ENCODE assay signal across 8 cellular contexts in genomic region chr12:98644712-98645571, GRCh38. TPM values are rescaled to one million over a fixed set of nuclear protein-coding genes. Genes with fewer than 3 reads are reported as not detected.
DNase-seq lines count a peak whose midpoint lies in the region; ATAC-seq and TF ChIP-seq lines count a peak whose summit lies in the region.

TSS of gene APAF1 (plus strand) at chr12:98645290. CDS start at chr12:98648360, 3,070 bp downstream.
TSS of gene IKBIP (minus strand) at chr12:98644788. CDS start at chr12:98644701, 87 bp downstream.

- H3K4me3 Mint-ChIP-seq in CD4-positive, alpha-beta memory T cell, result peak within 1 kb of the TSS; percentile 97 to 99 (median 98)
- peak within 1 kb of the TSS; percentile 96 for H3K4me3 Mint-ChIP-seq in activated CD4-positive, alpha-beta memory T cell treated with anti-CD3 and anti-CD28 coated beads for 36 hours

- no peaks in the 10 kb centered on the region for H3K27me3 Mint-ChIP-seq in CD4-positive, alpha-beta memory T cell
- H3K27me3 Mint-ChIP-seq in activated CD4-positive, alpha-beta memory T cell treated with anti-CD3 and anti-CD28 coated beads for 36 hours, result no peaks in the 10 kb centered on the region

- H3K4me3 ChIP-seq in CD4-positive, alpha-beta memory T cell (ENCODE audit: low read length in 2 of 2), result peak within 1 kb of the TSS; percentile 92 to 93
- H3K4me3 ChIP-seq in dorsolateral prefrontal cortex (peak within 1 kb of the TSS; percentile 63 to 100 (median 95)), right lobe of liver (peak within 1 kb of the TSS; percentile 66 to 95 (median 76))

- H3K9me3 Mint-ChIP-seq in CD4-positive, alpha-beta memory T cell, result peaks cover 0 to 2% (median 0%) of the 10 kb centered on the region in 8 donors
- H3K9me3 Mint-ChIP-seq in activated CD4-positive, alpha-beta memory T cell treated with anti-CD3 and anti-CD28 coated beads for 36 hours, result no peaks in the 10 kb centered on the region

- H3K4me1 ChIP-seq in CD4-positive, alpha-beta memory T cell (ENCODE audit: insufficient read depth, low read length), result peaks cover 24% of the 10 kb centered on the region
- peaks cover 0 to 4% (median 0%) of the 10 kb centered on the region in 4 donors for H3K4me1 ChIP-seq in right lobe of liver

- CTCF ChIA-PET in CD4-positive, alpha-beta memory T cell (lab: Charles Lee; ENCODE audit: partially characterized antibody), result interaction anchor here (1.0 to 2.1 kb wide), 7 partner anchors 9 to 154 kb away, joined by 3 to 8 read pairs (median 3); partner anchors contain the start of gene SLC25A3
- CTCF ChIA-PET in activated CD4-positive, alpha-beta memory T cell treated with anti-CD3 and anti-CD28 coated beads for 36 hours (lab: Charles Lee), result interaction anchor here (1.2 to 1.6 kb wide), 4 partner anchors 52 to 154 kb away, joined by 3 to 12 read pairs (median 4); no protein-coding TSS in a partner anchor

- H3K36me3 ChIP-seq in CD4-positive, alpha-beta memory T cell (ENCODE audit: insufficient read depth, low read length), result peaks cover 12% of the 10 kb centered on the region
- H3K36me3 ChIP-seq in right lobe of liver, result peaks cover 0 to 15% (median 0%) of the 10 kb centered on the region in 4 donors

- peaks cover 7 to 24% of the 10 kb centered on the region in 2 donors for H3K36me3 Mint-ChIP-seq in CD4-positive, alpha-beta memory T cell
- peaks cover 17% of the 10 kb centered on the region for H3K36me3 Mint-ChIP-seq in activated CD4-positive, alpha-beta memory T cell treated with anti-CD3 and anti-CD28 coated beads for 36 hours

- peak within 1 kb of the TSS; percentile 82 to 97 (median 96) for H3K27ac Mint-ChIP-seq in CD4-positive, alpha-beta memory T cell
- H3K27ac Mint-ChIP-seq in activated CD4-positive, alpha-beta memory T cell treated with anti-CD3 and anti-CD28 coated beads for 36 hours, result peak within 1 kb of the TSS; percentile 95

- peak; percentile 94 to 98 (median 96) for DNase-seq in CD4-positive, alpha-beta memory T cell
- DNase-seq in HK-2 (ENCODE audit: unreplicated experiment) (peak; percentile 97), NCI-H82 treated with DMSO at 0.1 percent for 48 hours (lab: John Stamatoyannopoulos, UW; ENCODE audit: unreplicated experiment) (peak; percentile 89), dorsolateral prefrontal cortex (peak; percentile 93 to 97 (median 96)), right lobe of liver (peak; percentile 99)
- DNase-seq in activated CD4-positive, alpha-beta memory T cell treated with anti-CD3 and anti-CD28 coated beads for 36 hours, result peak; percentile 98
- peak; percentile 96 for DNase-seq in stimulated activated CD4-positive, alpha-beta T cell treated with anti-CD3 and anti-CD28 coated beads, Interleukin-4, amount 100 ng/mL, for 24 hours

- TF ChIP-seq CTCF in dorsolateral prefrontal cortex (IDR thresholded peaks at IDR 0.05 in 54 of 56, conservative IDR thresholded peaks at IDR 0.05 in 2 of 56; ENCODE audit: low read depth in 1 of 56, partially characterized antibody in 56 of 56), result peak in 20 of 56 donors; percentile 3 to 62 (median 26)
- no peak for TF ChIP-seq CTCF in right lobe of liver (IDR thresholded peaks at IDR 0.05)

- H3K27me3 ChIP-seq in CD4-positive, alpha-beta memory T cell (ENCODE audit: insufficient read depth, low read length), result no peaks in the 10 kb centered on the region
- H3K27me3 ChIP-seq in dorsolateral prefrontal cortex (no peaks in the 10 kb centered on the region), right lobe of liver (no peaks in the 10 kb centered on the region)

- H3K4me1 Mint-ChIP-seq in CD4-positive, alpha-beta memory T cell, result peaks cover 14 to 40% (median 20%) of the 10 kb centered on the region in 4 donors
- H3K4me1 Mint-ChIP-seq in activated CD4-positive, alpha-beta memory T cell treated with anti-CD3 and anti-CD28 coated beads for 36 hours (ENCODE audit: low read depth), result peaks cover 28% of the 10 kb centered on the region

- no peaks in the 10 kb centered on the region for H3K9me3 ChIP-seq in CD4-positive, alpha-beta memory T cell (ENCODE audit: control insufficient read depth in 1 of 2, low read length in 2 of 2)
- H3K9me3 ChIP-seq in right lobe of liver, result no peaks in the 10 kb centered on the region

- ATAC-seq in GM19455 (IDR thresholded peaks at IDR 0.05; ENCODE audit: unreplicated experiment), result peak; percentile 85
- peak; percentile 96 to 99 (median 97) for ATAC-seq in right lobe of liver

- H3K27ac ChIP-seq in CD4-positive, alpha-beta memory T cell (ENCODE audit: low read depth, low read length), result peak within 1 kb of the TSS; percentile 73
- H3K27ac ChIP-seq in dorsolateral prefrontal cortex (peak within 1 kb of the TSS in 58 of 59 donors; percentile 33 to 92 (median 78)), right lobe of liver (peak within 1 kb of the TSS; percentile 78 to 92 (median 90))

- POLR2A ChIA-PET in CD4-positive, alpha-beta memory T cell (lab: Charles Lee; ENCODE audit: partially characterized antibody), result interaction anchor here (0.5 to 5.2 kb wide), 9 partner anchors 9 to 144 kb away, joined by 3 to 74 read pairs (median 3); partner anchors contain the start of genes SLC25A3 and TMPO
- POLR2A ChIA-PET in activated CD4-positive, alpha-beta memory T cell treated with anti-CD3 and anti-CD28 coated beads for 36 hours (lab: Charles Lee), result interaction anchor here (0.9 to 2.2 kb wide), 7 partner anchors 13 to 132 kb away, joined by 3 to 40 read pairs (median 4); partner anchors contain the start of gene SLC25A3

- peak; percentile 85 for TF ChIP-seq POLR2A in right lobe of liver (IDR thresholded peaks at IDR 0.05)

- intact Hi-C loops in CD4-positive, alpha-beta memory T cell (cut with micrococcal nuclease), result loop anchor here (1.0 to 2.0 kb wide), 4 partner anchors 9 to 142 kb away; partner anchors contain the start of genes SLC25A3 and TMPO
- intact Hi-C loops in activated CD4-positive, alpha-beta memory T cell treated with anti-CD3 and anti-CD28 coated beads for 36 hours (cut with micrococcal nuclease), result loop anchor here (1.0 to 10.0 kb wide), 7 partner anchors 11 to 1620 kb away; partner anchors contain the start of genes DEPDC4, SCYL2, SLC25A3 and TMPO
- intact Hi-C loops in dorsolateral prefrontal cortex (cut with DNase I), result loop anchor here (2.0 to 5.0 kb wide), 5 partner anchors 50 to 252 kb away; partner anchors contain the start of gene SLC25A3 (in 1 of the 2)
- intact Hi-C loops in right lobe of liver (cut with DNase I), result no loop called here

- under 1% methylated on average over 29 of the region's 91 CpGs for WGBS in right lobe of liver (ENCODE audit: insufficient coverage, low coverage, low lambda C conversion rate, missing lambda C conversion rate)

RNA-seq across cellular contexts. Expression of gene APAF1, which starts in this region (rescaled TPM):
- total RNA-seq in CD4-positive, alpha-beta memory T cell, result 10 to 100 TPM; 30.8 to 32.2 TPM
- polyA plus RNA-seq in CD4-positive, alpha-beta memory T cell, result 1 to 10 TPM; 5.3 to 9.3 TPM
- total RNA-seq in activated CD4-positive, alpha-beta memory T cell treated with anti-CD3 and anti-CD28 coated beads for 36 hours, result 10 to 100 TPM; 19.6 to 20.8 TPM
- total RNA-seq in dorsolateral prefrontal cortex, result 10 to 100 TPM in 117 of 120 experiments, 1 to 10 TPM in 3; 9.1 to 25.1 (median 14.5) TPM
- 10 to 100 TPM in 1 of 6 experiments, 1 to 10 TPM in 5; 4.5 to 12.3 (median 7.1) TPM for total RNA-seq in right lobe of liver

RNA-seq across cellular contexts. Expression of gene IKBIP, which starts in this region (rescaled TPM):
- 1 to 10 TPM; 7.7 to 8.2 TPM for total RNA-seq in CD4-positive, alpha-beta memory T cell
- polyA plus RNA-seq in CD4-positive, alpha-beta memory T cell, result 1 to 10 TPM; 6.5 to 7.4 TPM
- 10 to 100 TPM; 24.9 to 26.2 TPM for total RNA-seq in activated CD4-positive, alpha-beta memory T cell treated with anti-CD3 and anti-CD28 coated beads for 36 hours
- total RNA-seq in dorsolateral prefrontal cortex (1 to 10 TPM; 1.4 to 7.5 (median 3.1) TPM), right lobe of liver (10 to 100 TPM in 2 of 6 experiments, 1 to 10 TPM in 4; 2.8 to 12.6 (median 6.6) TPM)

Comparison
In these comparisons a context has a peak if more than half of its experiments do, and no peak if none do; other contexts are left out.
1. Peak in every context shown above with its lines: DNase-seq, ATAC-seq, H3K4me3 ChIP-seq and H3K27ac ChIP-seq.
2. intact Hi-C loops: an anchor here in CD4-positive, alpha-beta memory T cell (1.0 to 2.0 kb wide), activated CD4-positive, alpha-beta memory T cell treated with anti-CD3 and anti-CD28 coated beads for 36 hours (1.0 to 10.0 kb wide) and dorsolateral prefrontal cortex (2.0 to 5.0 kb wide); none called in right lobe of liver.